ENCODE assay signal across 8 cellular contexts in the genomic region with DNA sequence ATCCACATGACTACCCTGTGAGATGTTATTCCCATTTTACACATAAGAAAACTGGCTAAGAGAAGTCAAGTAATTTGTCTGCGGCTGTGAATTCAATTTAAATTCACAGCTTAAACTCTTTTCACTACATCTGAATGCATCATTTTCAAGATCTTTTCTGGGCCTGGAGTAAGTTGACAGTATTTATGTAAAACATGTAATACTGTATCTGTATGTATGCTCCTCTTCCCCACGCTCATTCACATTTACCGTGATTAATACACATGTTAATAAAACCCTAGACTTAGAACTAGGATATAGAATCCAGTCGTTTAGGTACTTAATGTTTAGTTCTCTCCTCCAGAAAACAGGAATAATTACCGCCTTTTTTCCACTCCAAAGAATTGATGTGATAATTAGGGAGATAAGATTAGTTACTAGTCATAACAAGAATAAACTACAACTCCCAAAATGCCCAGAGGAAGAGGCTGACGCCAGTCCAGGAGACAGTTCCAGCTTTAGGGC. TPM values are rescaled to one million over a fixed set of nuclear protein-coding genes. Genes with fewer than 3 reads are reported as not detected.
DNase-seq lines count a peak whose midpoint lies in the region; ATAC-seq and TF ChIP-seq lines count a peak whose summit lies in the region.

No MANE protein-coding gene starts in this region.

- intact Hi-C loops in right cardiac atrium (cut with DNase I) = loop anchor here in 3 of 4 donors (10.0 kb wide), 2 partner anchors 247 to 367 kb away; a partner anchor contains a TSS

- H3K4me1 Mint-ChIP-seq in activated CD4-positive, alpha-beta memory T cell treated with anti-CD3 and anti-CD28 coated beads, Interleukin-2, amount 10 ng/mL, durations not matched to agents 7 days and 5 days = peaks cover 30% of the 10 kb centered on the region

- no peaks in the 10 kb centered on the region for H3K9me3 ChIP-seq in right atrium auricular region
- no peaks in the 10 kb centered on the region for H3K9me3 ChIP-seq in right cardiac atrium (ENCODE audit: control insufficient read depth, low read length)
- H3K9me3 ChIP-seq in mesodermal cell (ENCODE audit: control insufficient read depth, low read length) = no peaks in the 10 kb centered on the region
- no peaks in the 10 kb centered on the region for H3K9me3 ChIP-seq in upper lobe of left lung

- no peak for ATAC-seq in right cardiac atrium
- ATAC-seq in upper lobe of left lung (ENCODE audit: low FRiP score in 2 of 2) = no peak

- TF ChIP-seq POLR2A in upper lobe of left lung (IDR thresholded peaks at IDR 0.05) = no peak

- no peaks in the 10 kb centered on the region for H3K36me3 ChIP-seq in right atrium auricular region
- H3K36me3 ChIP-seq in mesodermal cell (ENCODE audit: control insufficient read depth, insufficient read depth, low read length) = no peaks in the 10 kb centered on the region
- no peaks in the 10 kb centered on the region for H3K36me3 ChIP-seq in upper lobe of left lung

- H3K27me3 ChIP-seq in right atrium auricular region (no peaks in the 10 kb centered on the region), right cardiac atrium (ENCODE audit: control insufficient read depth, insufficient read depth) (no peaks in the 10 kb centered on the region), upper lobe of left lung (no peaks in the 10 kb centered on the region)

- DNase-seq in right atrium auricular region (ENCODE audit: low spot score) (no peak), right cardiac atrium (no peak), upper lobe of left lung (no peak), OCI-M2 (lab: John Stamatoyannopoulos, UW; ENCODE audit: unreplicated experiment) (no peak), SW 1271 (lab: John Stamatoyannopoulos, UW) (no peak), GF-D8 (lab: John Stamatoyannopoulos, UW) (no peak)
- no peak for DNase-seq in activated CD4-positive, alpha-beta memory T cell treated with anti-CD3 and anti-CD28 coated beads, Interleukin-2, amount 10 ng/mL, durations not matched to agents 7 days and 5 days

- H3K27me3 Mint-ChIP-seq in activated CD4-positive, alpha-beta memory T cell treated with anti-CD3 and anti-CD28 coated beads, Interleukin-2, amount 10 ng/mL, durations not matched to agents 7 days and 5 days = no peaks in the 10 kb centered on the region

- no peaks in the 10 kb centered on the region for H3K9me3 Mint-ChIP-seq in activated CD4-positive, alpha-beta memory T cell treated with anti-CD3 and anti-CD28 coated beads, Interleukin-2, amount 10 ng/mL, durations not matched to agents 7 days and 5 days

- peak overlapping the region; percentile 82 for H3K4me3 Mint-ChIP-seq in activated CD4-positive, alpha-beta memory T cell treated with anti-CD3 and anti-CD28 coated beads, Interleukin-2, amount 10 ng/mL, durations not matched to agents 7 days and 5 days

- TF ChIP-seq CTCF in right atrium auricular region (IDR thresholded peaks at IDR 0.05) (no peak), upper lobe of left lung (IDR thresholded peaks at IDR 0.05) (no peak)

- POLR2A ChIA-PET in activated CD4-positive, alpha-beta memory T cell treated with anti-CD3 and anti-CD28 coated beads, Interleukin-2, amount 10 ng/mL, durations not matched to agents 7 days and 5 days (lab: Charles Lee) = interaction anchor here (0.9 to 2.2 kb wide), 3 partner anchors 8 to 659 kb away, joined by 3 to 7 read pairs (median 4); a partner anchor contains a TSS

- H3K27ac ChIP-seq in right atrium auricular region = peak overlapping the region; percentile 38 to 89
- H3K27ac ChIP-seq in right cardiac atrium (ENCODE audit: low read length) = no peak overlapping the region
- peak overlapping the region; percentile 93 for H3K27ac ChIP-seq in mesodermal cell (ENCODE audit: low read depth, low read length, severe bottlenecking)
- H3K27ac ChIP-seq in upper lobe of left lung = peak overlapping the region in 2 of 4 donors; percentile 51 to 96

- peak overlapping the region; percentile 86 for H3K27ac Mint-ChIP-seq in activated CD4-positive, alpha-beta memory T cell treated with anti-CD3 and anti-CD28 coated beads, Interleukin-2, amount 10 ng/mL, durations not matched to agents 7 days and 5 days

- WGBS in right cardiac atrium = 47% methylated on average over 6 of the region's 6 CpGs
- WGBS in mesodermal cell (ENCODE audit: insufficient coverage in 2 of 2), 2 experiments = 0% methylated on average over 1 of the region's 6 CpGs; no CpG with 5 or more reads in 1 of the 2 experiments
- 48 to 51% methylated on average over 6 of the region's 6 CpGs for WGBS in upper lobe of left lung, 2 donors

- CTCF ChIA-PET in activated CD4-positive, alpha-beta memory T cell treated with anti-CD3 and anti-CD28 coated beads, Interleukin-2, amount 10 ng/mL, durations not matched to agents 7 days and 5 days (lab: Charles Lee) = no interaction called here

- no peak for TF ChIP-seq EP300 in upper lobe of left lung (IDR thresholded peaks at IDR 0.05)

- H3K36me3 Mint-ChIP-seq in activated CD4-positive, alpha-beta memory T cell treated with anti-CD3 and anti-CD28 coated beads, Interleukin-2, amount 10 ng/mL, durations not matched to agents 7 days and 5 days (ENCODE audit: low read depth) = no peaks in the 10 kb centered on the region

- H3K4me1 ChIP-seq in right atrium auricular region (peaks cover 0 to 24% of the 10 kb centered on the region in 2 donors), right cardiac atrium (ENCODE audit: control insufficient read depth, insufficient read depth, low read length) (no peaks in the 10 kb centered on the region), mesodermal cell (ENCODE audit: control insufficient read depth, insufficient read depth, low read length, poor library complexity, severe bottlenecking) (peaks cover 3% of the 10 kb centered on the region), upper lobe of left lung (peaks cover 7 to 16% (median 15%) of the 10 kb centered on the region in 4 donors)

- H3K4me3 ChIP-seq in right atrium auricular region = no peak overlapping the region
- no peak overlapping the region for H3K4me3 ChIP-seq in right cardiac atrium (ENCODE audit: low read length)
- H3K4me3 ChIP-seq in mesodermal cell (ENCODE audit: extremely low read depth, insufficient read depth, low read length, poor library complexity, severe bottlenecking) = no peak overlapping the region
- peak overlapping the region in 3 of 4 donors; percentile 87 to 99 (median 97) for H3K4me3 ChIP-seq in upper lobe of left lung

RNA-seq across cellular contexts. Expression of a gene that starts 0.4 kb away (rescaled TPM):
- total RNA-seq in right atrium auricular region = 100 to 1,000 TPM; 420 to 821 TPM
- 100 to 1,000 TPM; 574 to 741 (median 606) TPM for total RNA-seq in right cardiac atrium
- polyA plus RNA-seq in right cardiac atrium = 182 TPM
- total RNA-seq in activated CD4-positive, alpha-beta memory T cell treated with anti-CD3 and anti-CD28 coated beads, Interleukin-2, amount 10 ng/mL, durations not matched to agents 7 days and 5 days = 10 to 100 TPM; 16.7 to 20.0 TPM
- 8.7 TPM for polyA plus RNA-seq in mesodermal cell (2013, experiment 1 of 2)
- polyA plus RNA-seq in mesodermal cell (2013, experiment 2 of 2) = 4.8 TPM
- total RNA-seq in upper lobe of left lung = 100 to 1,000 TPM in 1 of 6 donors, 10 to 100 TPM in 5; 27.6 to 120 (median 40.5) TPM

RNA-seq across cellular contexts. Expression of a gene that starts 6.3 kb away (rescaled TPM):
- total RNA-seq in right atrium auricular region (10 to 100 TPM in 1 of 2 donors, 1 to 10 TPM in 1; 9.7 to 10.2 TPM), right cardiac atrium (10 to 100 TPM in 1 of 4 donors, 1 to 10 TPM in 3; 5.1 to 12.1 (median 8.1) TPM), upper lobe of left lung (1 to 10 TPM in 5 of 6 donors, not detected in 1; 1.6 to 5.5 (median 4.6) TPM)
- polyA plus RNA-seq in right cardiac atrium = 16.1 TPM
- 10 to 100 TPM; 76.1 to 82.8 TPM for total RNA-seq in activated CD4-positive, alpha-beta memory T cell treated with anti-CD3 and anti-CD28 coated beads, Interleukin-2, amount 10 ng/mL, durations not matched to agents 7 days and 5 days
- 94.5 TPM for polyA plus RNA-seq in mesodermal cell (2013, experiment 1 of 2)
- polyA plus RNA-seq in mesodermal cell (2013, experiment 2 of 2) = 96.8 TPM

Comparison
In these comparisons a context has a peak if more than half of its experiments do, and no peak if none do; other contexts are left out.
1. H3K4me3 ChIP-seq: peak in upper lobe of left lung (3 of 4); none in right atrium auricular region (0 of 2), right cardiac atrium (single experiment) and mesodermal cell (single experiment).
2. RNA of a gene that starts 6.3 kb away (total RNA-seq): 76.1 to 82.8 TPM in activated CD4-positive, alpha-beta memory T cell treated with anti-CD3 and anti-CD28 coated beads, Interleukin-2, amount 10 ng/mL, durations not matched to agents 7 days and 5 days; 9.7 to 10.2 TPM in right atrium auricular region, 5.1 to 12.1 TPM in right cardiac atrium and 1.6 to 5.5 TPM in upper lobe of left lung; every median in the first group is over 4 times any median in the second.